In the genomic region with DNA sequence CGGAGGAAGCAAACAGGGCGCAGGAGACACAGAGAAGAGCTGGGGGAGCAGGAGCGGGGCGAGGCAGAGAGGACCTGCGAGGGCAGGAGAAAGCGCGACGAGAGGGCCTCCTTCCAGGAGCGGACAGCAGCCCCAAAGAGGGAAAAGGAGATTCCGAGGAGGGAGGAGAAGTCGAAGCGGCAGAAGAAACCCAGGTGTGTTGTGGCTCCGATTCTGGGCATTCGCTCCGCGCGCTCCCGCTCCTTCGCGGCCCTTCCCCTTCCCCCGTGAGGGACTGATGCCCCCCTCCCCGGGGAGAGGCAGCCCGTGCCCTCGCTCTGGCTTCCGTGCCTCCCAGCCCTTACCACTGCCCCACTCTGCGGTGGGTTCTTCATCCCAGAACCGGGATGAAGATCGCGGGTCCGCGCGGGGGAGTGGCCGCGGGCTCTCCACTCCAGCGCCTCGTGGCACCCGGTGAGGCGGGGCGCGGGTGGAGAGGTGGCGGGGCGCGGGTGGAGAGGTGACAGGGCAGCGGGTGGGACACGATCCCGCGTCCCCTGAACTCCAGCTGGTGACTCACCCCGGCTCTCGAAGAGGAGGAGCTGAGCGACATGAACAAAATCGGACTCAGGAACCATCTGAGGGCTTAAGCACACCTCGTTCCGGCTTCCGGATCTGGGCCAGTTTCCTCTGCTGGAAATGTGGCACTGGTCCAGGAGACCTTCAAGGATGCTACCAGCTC, we compare ENCODE assay signal across 9 cellular contexts. TPM values are rescaled to one million over a fixed set of nuclear protein-coding genes. Genes with fewer than 3 reads are reported as not detected.
A peak's percentile ranks its signal among the peaks of the same experiment; 100 is the strongest.
DNase-seq lines count a peak whose midpoint lies in the region; ATAC-seq, FAIRE-seq and TF ChIP-seq lines count a peak whose summit lies in the region.
"Had no signal": no experiment of that assay in that cellular context is flagged by ENCODE, and none has a peak within 500 bp of the region (broad histone marks: within the 10 kb centered on the region; RNA-seq: fewer than 3 reads in every experiment).

No MANE protein-coding gene starts in this region.

- H3K9me3 ChIP-seq in HUES64 (ENCODE audit: insufficient read depth, low read depth, low read length) (no peaks in the 10 kb centered on the region), endothelial cell of umbilical vein (replicated peaks; ENCODE audit: control insufficient read depth, insufficient read depth, low read length) (no peaks in the 10 kb centered on the region)

- BruUV-seq in endothelial cell of umbilical vein (replicated peaks; lab: Mats Ljungman, UMichigan) = no TSS peak

- no peaks in the 10 kb centered on the region for H3K4me1 Mint-ChIP-seq in nephron progenitor cell

- no peaks in the 10 kb centered on the region for H3K36me3 ChIP-seq in ACC112 (ENCODE audit: insufficient read depth, low read length)
- H3K36me3 ChIP-seq in HUES64 (ENCODE audit: insufficient read depth, low read length) = no peaks in the 10 kb centered on the region
- no peaks in the 10 kb centered on the region for H3K36me3 ChIP-seq in endothelial cell of umbilical vein (ENCODE audit: control insufficient read depth in 2 of 2, extremely low read depth in 1 of 2, insufficient read depth in 2 of 2, low read length in 2 of 2)

- ATAC-seq in HG03108 (IDR thresholded peaks at IDR 0.05; ENCODE audit: unreplicated experiment) (no peak), HG03354 (IDR thresholded peaks at IDR 0.05; ENCODE audit: poor library complexity, severe bottlenecking, unreplicated experiment) (no peak), HG03196 (IDR thresholded peaks at IDR 0.05; ENCODE audit: unreplicated experiment) (no peak)

- H3K27ac ChIP-seq in ACC112 (ENCODE audit: low read depth, low read length) = no peak overlapping the region
- H3K27ac ChIP-seq in HUES64 (ENCODE audit: low read depth, low read length) = no peak overlapping the region
- H3K27ac ChIP-seq in endothelial cell of umbilical vein (ENCODE audit: insufficient read depth, low read depth, low read length) = no peak overlapping the region

- no peak overlapping the region for H2AFZ ChIP-seq in ACC112 (ENCODE audit: low read length, unreplicated experiment)
- no peak overlapping the region for H2AFZ ChIP-seq in endothelial cell of umbilical vein (ENCODE audit: low read depth, low read length)

- CTCF ChIA-PET in endothelial cell of umbilical vein (lab: Charles Lee) = interaction anchor here (1.0 kb wide), 1 partner anchor 10 kb away, joined by 4 read pairs; no protein-coding TSS in a partner anchor

- H3K27ac Mint-ChIP-seq in nephron progenitor cell = no peak overlapping the region

- 4% methylated on average over 54 of the region's 54 CpGs for WGBS in HUES64

- peak overlapping the region; percentile 25 for H3K4me3 Mint-ChIP-seq in nephron progenitor cell

- peaks cover 83% of the 10 kb centered on the region for H3K27me3 ChIP-seq in ACC112 (ENCODE audit: insufficient read depth, low read length)
- H3K27me3 ChIP-seq in HUES64 (ENCODE audit: insufficient read depth, low read length) = peaks cover 80% of the 10 kb centered on the region
- H3K27me3 ChIP-seq in endothelial cell of umbilical vein (ENCODE audit: control insufficient read depth in 2 of 2, insufficient read depth in 2 of 2, low read length in 2 of 2) = peaks cover 29 to 42% of the 10 kb centered on the region in 2 experiments

- TF ChIP-seq CTCF in endothelial cell of umbilical vein (IDR thresholded peaks at IDR 0.05; ENCODE audit: extremely low read depth in 1 of 2, insufficient read depth in 1 of 2, low read depth in 1 of 2, low read length in 2 of 2) (no peak), nephron progenitor cell (IDR thresholded peaks at IDR 0.05) (no peak)

- no peak overlapping the region for H3K9ac ChIP-seq in HUES64 (ENCODE audit: low read depth, low read length)
- no peak overlapping the region for H3K9ac ChIP-seq in endothelial cell of umbilical vein (replicated peaks; ENCODE audit: extremely low read depth, insufficient read depth, low read length)

- POLR2A ChIA-PET in endothelial cell of umbilical vein (lab: Charles Lee) = no interaction called here

- H3K4me3 ChIP-seq in ACC112 (ENCODE audit: low read depth, low read length) (peak overlapping the region; percentile 38), HUES64 (ENCODE audit: low read length) (peak overlapping the region; percentile 59), endothelial cell of umbilical vein (replicated peaks in 1 of 3; ENCODE audit: insufficient read depth in 1 of 3, low read depth in 1 of 3, low read length in 3 of 3) (no peak overlapping the region)

- peak; percentile 50 for FAIRE-seq in endothelial cell of umbilical vein (lab: Jason Lieb, UNC)

- no peaks in the 10 kb centered on the region for H3K9me1 ChIP-seq in endothelial cell of umbilical vein (replicated peaks; ENCODE audit: control insufficient read depth, extremely low read depth, insufficient read depth, low read length)

- intact Hi-C loops in endothelial cell of umbilical vein (cut with micrococcal nuclease) = no loop called here

- no peaks in the 10 kb centered on the region for H3K36me3 Mint-ChIP-seq in nephron progenitor cell (ENCODE audit: low read depth)

- peaks cover 94% of the 10 kb centered on the region for H3K27me3 Mint-ChIP-seq in nephron progenitor cell (ENCODE audit: low read depth, poor library complexity)

- H3K4me2 ChIP-seq in endothelial cell of umbilical vein (ENCODE audit: insufficient read depth, low read length) = no peak overlapping the region

- H3K4me1 ChIP-seq in ACC112 (ENCODE audit: control insufficient read depth, insufficient read depth, low read length, unreplicated experiment) (no peaks in the 10 kb centered on the region), HUES64 (ENCODE audit: insufficient read depth, low read length) (no peaks in the 10 kb centered on the region), endothelial cell of umbilical vein (ENCODE audit: control insufficient read depth, extremely low read depth, insufficient read depth, low read length) (peaks cover 3% of the 10 kb centered on the region)

- dilution Hi-C loops in endothelial cell of umbilical vein (cut with MboI; ENCODE audit: extremely low pct_ligation_motif_present, low sequenced_read_pairs) = no loop called here

- H3K79me2 ChIP-seq in ACC112 (ENCODE audit: control insufficient read depth, insufficient read depth, low read length, unreplicated experiment) = no peaks in the 10 kb centered on the region
- no peaks in the 10 kb centered on the region for H3K79me2 ChIP-seq in endothelial cell of umbilical vein (ENCODE audit: control insufficient read depth, insufficient read depth, low read length)

- DNase-seq in endothelial cell of umbilical vein (ENCODE audit: low read depth, low spot score) (no peak), nephron progenitor cell (peak; percentile 37), NCI-H82 treated with DMSO at 0.1 percent for 48 hours (lab: John Stamatoyannopoulos, UW; ENCODE audit: unreplicated experiment) (no peak)

- H4K20me1 ChIP-seq in endothelial cell of umbilical vein (replicated peaks; ENCODE audit: control insufficient read depth, extremely low read depth, insufficient read depth, low read length) = no peaks in the 10 kb centered on the region

- no peaks in the 10 kb centered on the region for H3K9me3 Mint-ChIP-seq in nephron progenitor cell

- TF ChIP-seq POLR2A in endothelial cell of umbilical vein (IDR thresholded peaks at IDR 0.05; ENCODE audit: low read depth, low read length) = no peak

TF ChIP-seq in endothelial cell of umbilical vein, 7 proteins besides CTCF, POLR2A, EP300 and RAD21:
- TF ChIP-seq EZH2 (IDR thresholded peaks at IDR 0.05; ENCODE audit: borderline replicate concordance, low read depth, low read length, severe bottlenecking) (peak; percentile 86), GATA2 (IDR thresholded peaks at IDR 0.05; ENCODE audit: insufficient read depth, insufficient read length, low read depth, low read length) (no peak)

RNA-seq across cellular contexts. Expression of a gene that starts 22.4 kb away (rescaled TPM):
- not detected for polyA plus RNA-seq in HUES64 (2013, experiment 1 of 2)
- polyA plus RNA-seq in HUES64 (2013, experiment 2 of 2) = not detected
- not detected in 2 replicates for total RNA-seq in endothelial cell of umbilical vein
- polyA plus RNA-seq in endothelial cell of umbilical vein = not detected in 2 replicates
- not detected in 2 replicates for polyA plus RNA-seq in endothelial cell of umbilical vein (2011; cell fraction: cytosol; rRNA removed)
- not detected in 2 replicates for polyA plus RNA-seq in endothelial cell of umbilical vein (2011; cell fraction: nucleus; rRNA removed)
- polyA plus RNA-seq in endothelial cell of umbilical vein (2012) = not detected in 2 replicates
- polyA minus RNA-seq in endothelial cell of umbilical vein = not detected in 2 replicates
- polyA minus RNA-seq in endothelial cell of umbilical vein (2011; cell fraction: cytosol; rRNA and poly(A)+ RNA removed) = not detected
- polyA minus RNA-seq in endothelial cell of umbilical vein (2011; cell fraction: nucleus; rRNA and poly(A)+ RNA removed) = not detected in 2 replicates
- total RNA-seq: osteocyte had no signal

RNA-seq across cellular contexts. Expression of a gene that starts 50.0 kb away (rescaled TPM):
- polyA plus RNA-seq in HUES64 (2013, experiment 1 of 2) = 2.1 TPM
- 3.0 TPM for polyA plus RNA-seq in HUES64 (2013, experiment 2 of 2)
- 7.9 and 9.2 TPM in 2 replicates for total RNA-seq in endothelial cell of umbilical vein
- 4.7 and 5.0 TPM in 2 replicates for polyA plus RNA-seq in endothelial cell of umbilical vein
- polyA plus RNA-seq in endothelial cell of umbilical vein (2011; cell fraction: cytosol; rRNA removed) = 5.6 and 6.4 TPM in 2 replicates
- 20.0 and 22.6 TPM in 2 replicates for polyA plus RNA-seq in endothelial cell of umbilical vein (2011; cell fraction: nucleus; rRNA removed)
- polyA plus RNA-seq in endothelial cell of umbilical vein (2012) = 9.7 and 9.8 TPM in 2 replicates
- polyA minus RNA-seq in endothelial cell of umbilical vein = 12.1 and 14.4 TPM in 2 replicates
- 5.3 TPM for polyA minus RNA-seq in endothelial cell of umbilical vein (2011; cell fraction: cytosol; rRNA and poly(A)+ RNA removed)
- polyA minus RNA-seq in endothelial cell of umbilical vein (2011; cell fraction: nucleus; rRNA and poly(A)+ RNA removed) = 4.7 and 7.8 TPM in 2 replicates

Comparison
In these comparisons a context has a peak if more than half of its experiments do, and no peak if none do; other contexts are left out.
1. H3K4me3 ChIP-seq: peak in ACC112 (single experiment) and HUES64 (single experiment); none in endothelial cell of umbilical vein (0 of 3).